8 cellular contexts compared by ENCODE assay signal in the genomic region with DNA sequence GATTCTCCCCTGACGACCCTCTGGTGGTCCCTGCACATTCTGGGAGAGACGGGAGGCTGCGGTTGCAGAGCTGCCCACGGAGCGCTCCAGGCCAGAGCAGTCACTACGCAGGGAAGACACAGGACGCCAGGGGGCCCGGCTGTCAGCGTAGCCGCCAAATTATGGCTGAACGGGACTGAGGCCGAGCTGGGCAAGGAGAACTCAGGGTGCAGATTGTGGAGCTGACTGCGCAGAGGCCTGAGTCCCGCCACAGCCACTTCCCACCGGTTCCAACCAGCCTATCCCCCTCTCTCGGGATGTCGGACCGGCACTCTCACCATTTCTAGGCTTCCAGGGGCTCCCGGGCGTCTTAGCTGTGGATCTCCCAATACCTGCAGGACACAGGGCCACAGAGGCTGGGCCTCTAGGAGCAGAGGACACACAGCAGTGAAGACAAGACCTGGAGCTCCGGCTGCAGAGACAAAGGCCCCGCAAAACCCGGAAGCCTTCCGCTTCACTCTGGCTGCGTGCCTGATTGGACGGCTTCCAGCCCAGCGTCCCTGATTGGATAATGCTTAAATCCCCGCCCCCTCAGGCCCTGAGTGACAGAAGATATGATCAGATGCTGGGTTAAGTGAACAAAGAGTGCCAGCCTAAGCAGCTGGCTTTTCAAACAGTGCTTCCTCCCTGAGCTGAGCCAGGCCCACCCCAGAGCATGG. TPM values are rescaled to one million over a fixed set of nuclear protein-coding genes. Genes with fewer than 3 reads are reported as not detected.
DNase-seq lines count a peak whose midpoint lies in the region; ATAC-seq, FAIRE-seq and TF ChIP-seq lines count a peak whose summit lies in the region.

ZNF737 (minus strand) TSS at position 461 of the 698 bp plus-strand sequence; CDS start at position 320, 141 bp downstream.

- H3K4me3 ChIP-seq in NT2/D1 (ENCODE audit: insufficient read length, low read depth) (peak within 1 kb of the TSS; percentile 86), epithelial cell of proximal tubule (ENCODE audit: low read depth, low read length) (peak within 1 kb of the TSS; percentile 85), mucosa of rectum (ENCODE audit: low read length in 2 of 2) (peak within 1 kb of the TSS; percentile 89 to 97)

- H3K9me3 Mint-ChIP-seq in activated T-cell treated with anti-CD3 and anti-CD28 coated beads, Interleukin-2, amount 50 U/mL, for 24 hours: peaks cover 41% of the 10 kb centered on the region

- H3K4me1 Mint-ChIP-seq in activated T-cell treated with anti-CD3 and anti-CD28 coated beads, Interleukin-2, amount 50 U/mL, for 24 hours (ENCODE audit: low read depth): peaks cover 22% of the 10 kb centered on the region

- peak; percentile 88 for ATAC-seq in HG03457 (IDR thresholded peaks at IDR 0.05; ENCODE audit: unreplicated experiment)

- H3K36me3 Mint-ChIP-seq in activated T-cell treated with anti-CD3 and anti-CD28 coated beads, Interleukin-2, amount 50 U/mL, for 24 hours (ENCODE audit: low read depth): peaks cover 63% of the 10 kb centered on the region

- H3K9ac ChIP-seq in NT2/D1 (ENCODE audit: insufficient read length, low read depth) (peak within 1 kb of the TSS; percentile 95), mucosa of rectum (ENCODE audit: low read depth in 1 of 2, low read length in 2 of 2) (peak within 1 kb of the TSS; percentile 79 to 81)

- FAIRE-seq in GM19239 (lab: Jason Lieb, UNC): peak; percentile 90

- H3K36me3 ChIP-seq in NT2/D1 (ENCODE audit: insufficient read depth, insufficient read length, low read length) (peaks cover 28% of the 10 kb centered on the region), mucosa of rectum (ENCODE audit: control insufficient read depth in 2 of 2, insufficient read depth in 2 of 2, low read length in 2 of 2) (peaks cover 5 to 16% of the 10 kb centered on the region in 2 donors)

- DNase-seq in GM19239 (ENCODE audit: insufficient read length, low spot score): peak; percentile 61
- peak; percentile 95 for DNase-seq in NT2/D1 (ENCODE audit: low read depth, low spot score)
- peak; percentile 90 for DNase-seq in activated T-cell treated with anti-CD3 and anti-CD28 coated beads, Interleukin-2, amount 50 U/mL, for 24 hours
- DNase-seq in epithelial cell of proximal tubule (ENCODE audit: low read depth): peak; percentile 82
- peak; percentile 83 for DNase-seq in stimulated activated CD8-positive, alpha-beta memory T cell treated with anti-CD3 and anti-CD28 coated beads, Interleukin-4, amount 100 ng/mL, for 24 hours (ENCODE audit: low read depth)

- H3K27ac ChIP-seq in C4-2B (peak within 1 kb of the TSS; percentile 78), mucosa of rectum (ENCODE audit: low read depth in 2 of 2, low read length in 2 of 2) (peak within 1 kb of the TSS; percentile 83 to 86)

- H3K9me3 ChIP-seq in NT2/D1 (ENCODE audit: insufficient read depth, low read length) (peaks cover 19% of the 10 kb centered on the region; the same call in 1 of the 2 replicates), mucosa of rectum (ENCODE audit: control insufficient read depth in 2 of 2, low read length in 2 of 2) (peaks cover 4 to 12% of the 10 kb centered on the region in 2 donors)

- H3K27me3 Mint-ChIP-seq in activated T-cell treated with anti-CD3 and anti-CD28 coated beads, Interleukin-2, amount 50 U/mL, for 24 hours: no peaks in the 10 kb centered on the region

- TF ChIP-seq CTCF in C4-2B (conservative IDR thresholded peaks at IDR 0.05): peak; percentile 42
- peak; percentile 42 for TF ChIP-seq CTCF in epithelial cell of proximal tubule (conservative IDR thresholded peaks at IDR 0.05; ENCODE audit: low read depth, low read length)

- peak within 1 kb of the TSS; percentile 97 for H3K4me3 Mint-ChIP-seq in activated T-cell treated with anti-CD3 and anti-CD28 coated beads, Interleukin-2, amount 50 U/mL, for 24 hours

- H3K4me1 ChIP-seq in NT2/D1 (ENCODE audit: insufficient read depth, insufficient read length) (no peaks in the 10 kb centered on the region), mucosa of rectum (ENCODE audit: control insufficient read depth in 2 of 2, insufficient read depth in 2 of 2, low read length in 2 of 2) (peaks cover 3% of the 10 kb centered on the region in 2 donors)

- H3K27me3 ChIP-seq in NT2/D1 (ENCODE audit: insufficient read depth, insufficient read length) (no peaks in the 10 kb centered on the region), mucosa of rectum (ENCODE audit: control insufficient read depth in 2 of 2, insufficient read depth in 2 of 2, low read length in 2 of 2) (no peaks in the 10 kb centered on the region)

- peak within 1 kb of the TSS; percentile 97 for H3K27ac Mint-ChIP-seq in activated T-cell treated with anti-CD3 and anti-CD28 coated beads, Interleukin-2, amount 50 U/mL, for 24 hours

RNA-seq across cellular contexts. Expression of gene ZNF737, which starts in this region (rescaled TPM):
- 6.2 and 11.1 TPM in 2 replicates for total RNA-seq in epithelial cell of proximal tubule

Comparison
In these comparisons a context has a peak if more than half of its experiments do, and no peak if none do; other contexts are left out.
1. Peak in every context shown above with its lines: DNase-seq, ATAC-seq, H3K4me3 ChIP-seq and H3K27ac ChIP-seq.